ENCODE assay signal across 19 cellular contexts in the genomic region with DNA sequence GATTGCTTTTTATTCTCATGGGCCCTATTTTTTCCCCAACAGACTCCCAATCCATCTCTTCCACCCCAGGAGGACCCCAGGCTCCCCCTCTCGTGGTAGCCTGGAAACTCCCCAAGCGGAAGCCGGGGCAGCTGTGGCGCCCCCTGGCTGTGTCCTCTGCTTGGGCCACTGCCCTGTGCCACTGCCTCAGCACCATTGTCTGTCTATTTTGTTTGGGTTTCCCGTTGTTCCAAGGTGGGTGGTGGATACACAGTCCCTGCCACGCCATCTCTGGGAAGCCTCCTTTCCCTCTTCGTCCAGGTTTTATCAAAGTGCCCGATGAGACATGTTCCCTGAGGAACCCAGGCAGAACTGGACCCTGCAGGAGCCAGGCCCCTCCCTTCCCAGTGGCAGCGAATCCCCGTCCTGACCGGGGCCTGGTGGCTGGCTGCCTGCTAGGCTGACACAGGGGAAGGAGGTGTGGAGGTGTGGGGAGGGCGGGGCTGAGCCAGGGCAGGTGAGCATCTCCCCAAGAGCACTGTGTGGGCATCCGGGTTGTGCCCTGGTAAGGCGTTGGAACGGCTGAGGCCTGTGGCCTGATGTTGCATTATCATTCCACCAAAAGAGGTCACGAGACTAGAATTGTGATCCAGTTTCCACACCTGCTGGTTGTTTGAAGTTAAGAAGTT.
DNase-seq lines count a peak whose midpoint lies in the region; ATAC-seq, FAIRE-seq and TF ChIP-seq lines count a peak whose summit lies in the region.
"Had no signal": no experiment of that assay in that cellular context is flagged by ENCODE, and none has a peak within 500 bp of the region (broad histone marks: within the 10 kb centered on the region; RNA-seq: fewer than 3 reads in every experiment).

No MANE protein-coding gene starts in this region.

- H3K79me2 ChIP-seq in smooth muscle cell (ENCODE audit: low read depth): no peaks in the 10 kb centered on the region

- H3K9me3 ChIP-seq in left ventricle myocardium inferior (replicated peaks) (no peaks in the 10 kb centered on the region), smooth muscle cell (replicated peaks; ENCODE audit: low read depth) (no peaks in the 10 kb centered on the region)
- H3K9me3 ChIP-seq: SK-N-SH had no signal

- intact Hi-C loops in cardiac septum (cut with DNase I): no loop called here
- intact Hi-C loops in left ventricle myocardium inferior (cut with micrococcal nuclease): no loop called here

- H4K20me1 ChIP-seq in smooth muscle cell (ENCODE audit: low read depth): no peaks in the 10 kb centered on the region

- no peak for FAIRE-seq in GM19239 (lab: Jason Lieb, UNC)
- FAIRE-seq: GM12891 had no signal

- WGBS in smooth muscle cell (ENCODE audit: low lambda C conversion rate): 93% methylated on average over 15 of the region's 16 CpGs

- H3K4me1 ChIP-seq in left ventricle myocardium inferior (no peaks in the 10 kb centered on the region), smooth muscle cell (ENCODE audit: low read depth) (no peaks in the 10 kb centered on the region)

- H3K4me3 ChIP-seq in left ventricle myocardium inferior (no peak overlapping the region), fibroblast of mammary gland (ENCODE audit: control insufficient read depth, low read depth, low read length) (no peak overlapping the region), smooth muscle cell (no peak overlapping the region)

- H3K4me2 ChIP-seq in smooth muscle cell: no peak overlapping the region
- H3K4me2 ChIP-seq: SK-N-SH had no signal

- no peaks in the 10 kb centered on the region for H3F3A ChIP-seq in smooth muscle cell (ENCODE audit: low read depth)

- H3K27ac ChIP-seq in left ventricle myocardium inferior (replicated peaks) (no peak overlapping the region), smooth muscle cell (ENCODE audit: low read depth) (no peak overlapping the region)
- H3K27ac ChIP-seq: C4-2B had no signal

- H3K36me3 ChIP-seq in left ventricle myocardium inferior (no peaks in the 10 kb centered on the region), smooth muscle cell (ENCODE audit: low read depth) (no peaks in the 10 kb centered on the region)

- H3K27me3 ChIP-seq in left ventricle myocardium inferior (ENCODE audit: low read depth) (peaks cover 61% of the 10 kb centered on the region), smooth muscle cell (ENCODE audit: low read depth) (no peaks in the 10 kb centered on the region)

- TF ChIP-seq CTCF in left ventricle myocardium inferior (IDR thresholded peaks at IDR 0.05; ENCODE audit: borderline replicate concordance): no peak
- peak; percentile 13 for TF ChIP-seq CTCF in fibroblast of mammary gland (conservative IDR thresholded peaks at IDR 0.05; ENCODE audit: control insufficient read depth, insufficient read depth, low read depth, low read length)
- TF ChIP-seq CTCF in smooth muscle cell (IDR thresholded peaks at IDR 0.05; ENCODE audit: borderline replicate concordance, insufficient read depth, poor library complexity, severe bottlenecking): peak; percentile 7

- no peak overlapping the region for H3K9ac ChIP-seq in smooth muscle cell (ENCODE audit: low read depth)
- H3K9ac ChIP-seq: SK-N-SH had no signal

- DNase-seq in cardiac septum (ENCODE audit: low spot score) (peak; percentile 22), left ventricle myocardium inferior (no peak), RPMI8226 (peak; percentile 61), fibroblast of mammary gland (ENCODE audit: low read depth) (no peak), smooth muscle cell (lab: John Stamatoyannopoulos, UW; ENCODE audit: unreplicated experiment) (no peak), GM19239 (ENCODE audit: insufficient read length, low spot score) (no peak), NCI-H2171 treated with DMSO at 0.1 percent for 48 hours (lab: John Stamatoyannopoulos, UW) (no peak)
- DNase-seq: 8988T; COR-L47; NCI-H1436 treated with DMSO at 0.1 percent for 48 hours; NCI-H2107; NCI-H69; NK-92 treated with Interleukin-12 subunit alpha and Interleukin-12 subunit beta, amount 100 ng/mL, for 24 hours; PC-3; Right ventricle myocardium superior; SK-N-SH had no signal

- H2AFZ ChIP-seq in smooth muscle cell (ENCODE audit: low read depth): no peak overlapping the region

- ATAC-seq in HG03280 (IDR thresholded peaks at IDR 0.05; ENCODE audit: unreplicated experiment): no peak
- ATAC-seq: PC-3 had no signal

Comparison
In these comparisons a context has a peak if more than half of its experiments do, and no peak if none do; other contexts are left out.
1. DNase-seq: peak in cardiac septum (single experiment) and RPMI8226 (single experiment); none in left ventricle myocardium inferior (single experiment), fibroblast of mammary gland (single experiment), smooth muscle cell (single experiment), GM19239 (single experiment) and NCI-H2171 treated with DMSO at 0.1 percent for 48 hours (single experiment).